ENCODE assay signal across 3 cellular contexts in genomic region chr17:62064791-62065563, GRCh38.
A peak's percentile ranks its signal among the peaks of the same experiment; 100 is the strongest.
TF ChIP-seq lines count a peak whose summit lies in the region.

A gene with protein sequence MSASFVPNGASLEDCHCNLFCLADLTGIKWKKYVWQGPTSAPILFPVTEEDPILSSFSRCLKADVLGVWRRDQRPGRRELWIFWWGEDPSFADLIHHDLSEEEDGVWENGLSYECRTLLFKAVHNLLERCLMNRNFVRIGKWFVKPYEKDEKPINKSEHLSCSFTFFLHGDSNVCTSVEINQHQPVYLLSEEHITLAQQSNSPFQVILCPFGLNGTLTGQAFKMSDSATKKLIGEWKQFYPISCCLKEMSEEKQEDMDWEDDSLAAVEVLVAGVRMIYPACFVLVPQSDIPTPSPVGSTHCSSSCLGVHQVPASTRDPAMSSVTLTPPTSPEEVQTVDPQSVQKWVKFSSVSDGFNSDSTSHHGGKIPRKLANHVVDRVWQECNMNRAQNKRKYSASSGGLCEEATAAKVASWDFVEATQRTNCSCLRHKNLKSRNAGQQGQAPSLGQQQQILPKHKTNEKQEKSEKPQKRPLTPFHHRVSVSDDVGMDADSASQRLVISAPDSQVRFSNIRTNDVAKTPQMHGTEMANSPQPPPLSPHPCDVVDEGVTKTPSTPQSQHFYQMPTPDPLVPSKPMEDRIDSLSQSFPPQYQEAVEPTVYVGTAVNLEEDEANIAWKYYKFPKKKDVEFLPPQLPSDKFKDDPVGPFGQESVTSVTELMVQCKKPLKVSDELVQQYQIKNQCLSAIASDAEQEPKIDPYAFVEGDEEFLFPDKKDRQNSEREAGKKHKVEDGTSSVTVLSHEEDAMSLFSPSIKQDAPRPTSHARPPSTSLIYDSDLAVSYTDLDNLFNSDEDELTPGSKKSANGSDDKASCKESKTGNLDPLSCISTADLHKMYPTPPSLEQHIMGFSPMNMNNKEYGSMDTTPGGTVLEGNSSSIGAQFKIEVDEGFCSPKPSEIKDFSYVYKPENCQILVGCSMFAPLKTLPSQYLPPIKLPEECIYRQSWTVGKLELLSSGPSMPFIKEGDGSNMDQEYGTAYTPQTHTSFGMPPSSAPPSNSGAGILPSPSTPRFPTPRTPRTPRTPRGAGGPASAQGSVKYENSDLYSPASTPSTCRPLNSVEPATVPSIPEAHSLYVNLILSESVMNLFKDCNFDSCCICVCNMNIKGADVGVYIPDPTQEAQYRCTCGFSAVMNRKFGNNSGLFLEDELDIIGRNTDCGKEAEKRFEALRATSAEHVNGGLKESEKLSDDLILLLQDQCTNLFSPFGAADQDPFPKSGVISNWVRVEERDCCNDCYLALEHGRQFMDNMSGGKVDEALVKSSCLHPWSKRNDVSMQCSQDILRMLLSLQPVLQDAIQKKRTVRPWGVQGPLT (N-terminal part only) (minus strand): TSS chr17:62065278. CDS start chr17:62065205, 73 bp downstream.

TF ChIP-seq in A549, 52 proteins besides CTCF, POLR2A, EP300 and RAD21:
- TF ChIP-seq HOXB13 (CRISPR knock-in tag; IDR thresholded peaks at IDR 0.05; ENCODE audit: low read depth) (no peak), HOXB5 (CRISPR knock-in tag; IDR thresholded peaks at IDR 0.05) (0 out of 2 replicates have a peak, but pooled peaks have one; percentile 39), ATOH8 (CRISPR knock-in tag; IDR thresholded peaks at IDR 0.05; ENCODE audit: low read depth) (no peak), PBX3 (IDR thresholded peaks at IDR 0.05) (no peak), MAX (IDR thresholded peaks at IDR 0.05) (peak; percentile 21; the same call in 1 of the 2 replicates)

TF ChIP-seq in IMR-90, 13 proteins besides CTCF, POLR2A, EP300 and RAD21:
- TF ChIP-seq CEBPB (IDR thresholded peaks at IDR 0.05; ENCODE audit: low read depth, low read length) (peak; percentile 18; the same call in 1 of the 2 replicates), USF2 (IDR thresholded peaks at IDR 0.05; ENCODE audit: low read depth, low read length) (no peak)
TF ChIP-seq in IMR-90: peak in this region for 1.

TF ChIP-seq in GM12878, 131 proteins besides CTCF, POLR2A, EP300 and RAD21:
- TF ChIP-seq SRF (IDR thresholded peaks at IDR 0.05; ENCODE audit: low read depth in 2 of 2, low read length in 2 of 2) (no peak), YY1 (IDR thresholded peaks at IDR 0.05; ENCODE audit: low read depth, low read length) (peak; percentile 89), SIN3A (IDR thresholded peaks at IDR 0.05; ENCODE audit: low read depth, low read length) (no peak), RB1 (IDR thresholded peaks at IDR 0.05; ENCODE audit: borderline replicate concordance) (0 out of 2 replicates have a peak, but pooled peaks have one; percentile 16), GATAD2B (conservative IDR thresholded peaks at IDR 0.05; ENCODE audit: low read depth) (0 out of 2 replicates have a peak, but pooled peaks have one; percentile 16), REST (IDR thresholded peaks at IDR 0.05; ENCODE audit: low read depth, low read length) (no peak), POLR2AphosphoS5 (IDR thresholded peaks at IDR 0.05; ENCODE audit: low read length) (0 out of 2 replicates have a peak, but pooled peaks have one; percentile 13)
- TF ChIP-seq, protein P1, sequence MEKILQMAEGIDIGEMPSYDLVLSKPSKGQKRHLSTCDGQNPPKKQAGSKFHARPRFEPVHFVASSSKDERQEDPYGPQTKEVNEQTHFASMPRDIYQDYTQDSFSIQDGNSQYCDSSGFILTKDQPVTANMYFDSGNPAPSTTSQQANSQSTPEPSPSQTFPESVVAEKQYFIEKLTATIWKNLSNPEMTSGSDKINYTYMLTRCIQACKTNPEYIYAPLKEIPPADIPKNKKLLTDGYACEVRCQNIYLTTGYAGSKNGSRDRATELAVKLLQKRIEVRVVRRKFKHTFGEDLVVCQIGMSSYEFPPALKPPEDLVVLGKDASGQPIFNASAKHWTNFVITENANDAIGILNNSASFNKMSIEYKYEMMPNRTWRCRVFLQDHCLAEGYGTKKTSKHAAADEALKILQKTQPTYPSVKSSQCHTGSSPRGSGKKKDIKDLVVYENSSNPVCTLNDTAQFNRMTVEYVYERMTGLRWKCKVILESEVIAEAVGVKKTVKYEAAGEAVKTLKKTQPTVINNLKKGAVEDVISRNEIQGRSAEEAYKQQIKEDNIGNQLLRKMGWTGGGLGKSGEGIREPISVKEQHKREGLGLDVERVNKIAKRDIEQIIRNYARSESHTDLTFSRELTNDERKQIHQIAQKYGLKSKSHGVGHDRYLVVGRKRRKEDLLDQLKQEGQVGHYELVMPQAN (conservative IDR thresholded peaks at IDR 0.05) = 0 out of 2 replicates have a peak, but pooled peaks have one; percentile 25
